In the genomic region with DNA sequence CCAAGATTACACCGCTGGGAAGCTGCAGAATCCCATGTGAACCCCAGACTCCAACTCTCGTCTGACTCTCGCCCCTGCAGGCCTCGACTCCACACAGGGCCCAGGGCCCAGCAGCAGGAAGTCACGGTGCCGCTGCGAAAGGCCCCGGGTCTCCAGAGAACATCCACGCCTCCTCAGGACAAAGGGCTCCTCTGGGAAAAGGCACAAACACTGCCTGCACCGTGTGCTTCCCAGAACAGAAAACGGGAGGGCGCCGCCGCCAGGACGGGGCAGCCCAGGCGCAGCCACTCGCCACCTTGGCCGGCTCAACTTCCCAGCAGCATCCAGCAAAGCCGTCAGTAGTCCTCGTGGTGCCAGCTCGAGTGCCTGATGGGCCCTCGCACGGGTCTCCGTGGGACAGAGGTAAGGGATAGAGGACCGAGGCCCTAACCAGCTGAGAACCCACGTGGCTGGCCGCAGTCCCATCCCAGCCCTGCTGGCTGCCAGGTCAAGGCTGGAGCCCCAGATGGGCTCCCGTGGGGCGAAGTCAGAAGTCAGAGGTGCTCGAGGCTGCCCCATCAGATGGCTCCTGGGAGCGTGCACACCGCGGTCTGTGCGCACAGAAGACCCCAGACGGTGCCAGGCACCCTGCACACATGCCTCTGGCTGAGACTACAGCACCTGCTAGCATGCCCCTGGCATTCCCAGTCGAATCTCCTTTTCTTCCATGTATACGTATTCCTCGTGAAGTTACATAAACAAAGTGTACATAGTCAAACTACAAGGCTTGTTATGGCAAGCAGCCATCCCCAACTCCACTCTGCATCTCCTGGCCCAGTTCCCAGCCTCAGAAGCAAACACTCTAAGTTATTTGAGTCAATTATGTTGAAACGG, we compare ENCODE assay signal across 7 cellular contexts.
DNase-seq lines count a peak whose midpoint lies in the region; ATAC-seq and TF ChIP-seq lines count a peak whose summit lies in the region.

No MANE protein-coding gene starts in this region.

- no peak for TF ChIP-seq CTCF in tibial artery (IDR thresholded peaks at IDR 0.05)

- H3K4me1 ChIP-seq in tibial artery, result peaks cover 0 to 46% (median 37%) of the 10 kb centered on the region in 4 donors

- H3K36me3 ChIP-seq in SK-N-MC (ENCODE audit: insufficient read depth, low read length), result peaks cover 9% of the 10 kb centered on the region; the same call in 1 of the 2 replicates
- H3K36me3 ChIP-seq in tibial artery, result peaks cover 0 to 13% (median 0%) of the 10 kb centered on the region in 3 donors

- DNase-seq in HS-27A (ENCODE audit: low read depth), result peak; percentile 31
- DNase-seq in SK-N-MC (ENCODE audit: low read depth, low spot score), result peak; percentile 57
- no peak for DNase-seq in left ventricle myocardium superior
- peak in 1 of 2 donors; percentile 68 for DNase-seq in tibial artery
- DNase-seq in stimulated activated CD4-positive, alpha-beta T cell treated with anti-CD3 and anti-CD28 coated beads, Interleukin-1b, Interleukin-23, amount 100 ng/mL, for 48 hours, result no peak

- intact Hi-C loops in left ventricle myocardium superior (cut with micrococcal nuclease), result no loop called here
- intact Hi-C loops in tibial artery (cut with DNase I; ENCODE audit: low total_unique reads), result no loop called here

- H3K9ac ChIP-seq in SK-N-MC (ENCODE audit: insufficient read length), result no peak overlapping the region

- no peaks in the 10 kb centered on the region for H3K27me3 ChIP-seq in tibial artery

- no peak for TF ChIP-seq POLR2A in GM18505 (IDR thresholded peaks at IDR 0.05; ENCODE audit: borderline replicate concordance, extremely low read depth, insufficient read depth, insufficient read length)

- H3K27ac ChIP-seq in SK-N-MC (peak overlapping the region; percentile 59), tibial artery (peak overlapping the region; percentile 32 to 41)

- H3K9me3 ChIP-seq in SK-N-MC (ENCODE audit: low read depth, low read length) (no peaks in the 10 kb centered on the region), tibial artery (no peaks in the 10 kb centered on the region)

- H3K4me3 ChIP-seq in SK-N-MC, result peak overlapping the region; percentile 55
- no peak overlapping the region for H3K4me3 ChIP-seq in tibial artery

- ATAC-seq in left ventricle myocardium superior, result peak; percentile 28
- ATAC-seq in GM18511 (IDR thresholded peaks at IDR 0.05; ENCODE audit: unreplicated experiment), result no peak
- ATAC-seq in GM18505 (IDR thresholded peaks at IDR 0.05; ENCODE audit: unreplicated experiment), result no peak

Comparison
In these comparisons a context has a peak if more than half of its experiments do, and no peak if none do; other contexts are left out.
1. DNase-seq: peak in HS-27A (single experiment) and SK-N-MC (single experiment); none in left ventricle myocardium superior (single experiment) and stimulated activated CD4-positive, alpha-beta T cell treated with anti-CD3 and anti-CD28 coated beads, Interleukin-1b, Interleukin-23, amount 100 ng/mL, for 48 hours (single experiment).